Comparison of ENCODE assay signal across 21 cellular contexts in the genomic region with DNA sequence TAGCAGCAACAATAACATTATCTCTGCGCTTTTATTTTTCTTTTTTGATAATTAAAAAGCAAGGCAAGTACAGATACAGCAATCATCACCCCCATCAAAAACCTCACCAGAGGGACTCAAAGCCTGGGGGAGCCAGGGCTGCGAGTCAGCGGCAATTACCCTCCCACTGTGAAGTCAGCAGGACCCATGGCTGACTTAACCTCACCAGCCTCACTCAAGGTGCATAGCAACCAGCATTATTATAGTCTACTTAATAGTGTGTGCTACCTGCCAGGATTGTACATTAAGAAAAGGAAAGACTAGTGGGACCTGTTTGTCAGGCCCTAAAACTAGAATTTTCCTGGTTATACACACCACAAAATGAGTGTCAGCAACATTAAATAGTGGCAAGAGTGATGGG. TPM values are rescaled to one million over a fixed set of nuclear protein-coding genes. Genes with fewer than 3 reads are reported as not detected.
DNase-seq lines count a peak whose midpoint lies in the region; ATAC-seq, FAIRE-seq and TF ChIP-seq lines count a peak whose summit lies in the region.
"Had no signal": no experiment of that assay in that cellular context is flagged by ENCODE, and none has a peak within 500 bp of the region (broad histone marks: within the 10 kb centered on the region; RNA-seq: fewer than 3 reads in every experiment).

No MANE protein-coding gene starts in this region.

- H3K4me3 ChIP-seq in HUES64 (ENCODE audit: low read length): peak overlapping the region; percentile 34
- no peak overlapping the region for H3K4me3 ChIP-seq in bronchial epithelial cell (ENCODE audit: low read depth, low read length)
- H3K4me3 ChIP-seq in neural progenitor cell: no peak overlapping the region
- H3K4me3 ChIP-seq: BLaER1, spleen, tibial nerve had no signal

- ATAC-seq in HG03439 (IDR thresholded peaks at IDR 0.05; ENCODE audit: unreplicated experiment): no peak
- no peak for ATAC-seq in HG02938 (IDR thresholded peaks at IDR 0.05; ENCODE audit: unreplicated experiment)
- ATAC-seq: naive thymus-derived CD8-positive, alpha-beta T cell had no signal

- peaks cover 2% of the 10 kb centered on the region for H3K27me3 Mint-ChIP-seq in neural progenitor cell (ENCODE audit: insufficient read depth, low read depth)
- H3K27me3 Mint-ChIP-seq: dendritic cell treated with granulocyte-macrophage colony-stimulating factor and Interleukin-4, amounts not matched to agents 40 ng/mL and 50 ng/mL, for 4 days; progenitor cell of endocrine pancreas had no signal

- H3K9me3 ChIP-seq in ES-I3 (ENCODE audit: control insufficient read depth, insufficient read depth, low read length): no peaks in the 10 kb centered on the region
- H3K9me3 ChIP-seq in HUES64 (ENCODE audit: insufficient read depth, low read depth, low read length): no peaks in the 10 kb centered on the region
- no peaks in the 10 kb centered on the region for H3K9me3 ChIP-seq in neural progenitor cell (ENCODE audit: low read depth)
- H3K9me3 ChIP-seq: BLaER1, spleen, tibial nerve had no signal

- TF ChIP-seq CTCF in bronchial epithelial cell (IDR thresholded peaks at IDR 0.05; ENCODE audit: insufficient read depth, low read length, severe bottlenecking): no peak
- no peak for TF ChIP-seq CTCF in neural progenitor cell (IDR thresholded peaks at IDR 0.05)

- WGBS in HUES64: 5% methylated on average over 3 of the region's 3 CpGs

- no peaks in the 10 kb centered on the region for H4K20me1 ChIP-seq in neural progenitor cell (ENCODE audit: low read depth)
- H4K20me1 ChIP-seq: BLaER1 had no signal

- H3K9ac ChIP-seq in ES-I3 (ENCODE audit: low read depth, low read length): peak overlapping the region; percentile 6; the same call in 1 of the 2 replicates
- H3K9ac ChIP-seq in HUES64 (ENCODE audit: low read depth, low read length): no peak overlapping the region
- H3K9ac ChIP-seq in neural progenitor cell: no peak overlapping the region
- H3K9ac ChIP-seq: BLaER1 had no signal

- no peak overlapping the region for H3K4me3 Mint-ChIP-seq in neural progenitor cell
- H3K4me3 Mint-ChIP-seq: activated CD4-positive, alpha-beta memory T cell treated with anti-CD3 and anti-CD28 coated beads, Interleukin-2, amount 10 ng/mL, durations not matched to agents 7 days and 5 days; activated naive CD8-positive, alpha-beta T cell treated with anti-CD3 and anti-CD28 coated beads, Interleukin-2, amount 10 ng/mL, durations not matched to agents 7 days and 5 days; activated T-helper 1 cell treated with anti-CD3 and anti-CD28 coated beads, Interleukin-12 subunit alpha, Interleukin-12 subunit beta, Interleukin-2, Interleukin-4 antibody, amounts not matched to agents 30 ng/mL and 10 ng/mL and 1 ng/mL, durations not matched to agents 14 hours and 24 hours and 36 hours; dendritic cell treated with granulocyte-macrophage colony-stimulating factor and Interleukin-4, amounts not matched to agents 40 ng/mL and 50 ng/mL, for 4 days; naive thymus-derived CD8-positive, alpha-beta T cell had no signal

- H3K4me1 ChIP-seq in ES-I3 (ENCODE audit: insufficient read depth, low read length) (peaks cover 46% of the 10 kb centered on the region), HUES64 (ENCODE audit: insufficient read depth, low read length) (peaks cover 52% of the 10 kb centered on the region), neural progenitor cell (peaks cover 37% of the 10 kb centered on the region)
- H3K4me1 ChIP-seq: BLaER1, spleen had no signal

- H3K27me3 ChIP-seq in HUES64 (ENCODE audit: insufficient read depth, low read length): no peaks in the 10 kb centered on the region
- H3K27me3 ChIP-seq in bronchial epithelial cell (ENCODE audit: control insufficient read depth, insufficient read depth, low read length): no peaks in the 10 kb centered on the region
- no peaks in the 10 kb centered on the region for H3K27me3 ChIP-seq in neural progenitor cell
- H3K27me3 ChIP-seq: BLaER1, tibial nerve had no signal

- H3K27ac ChIP-seq in HUES64 (ENCODE audit: low read depth, low read length) (peak overlapping the region; percentile 74; the same call in 1 of the 2 replicates), neural progenitor cell (no peak overlapping the region)
- H3K27ac ChIP-seq: BLaER1, spleen, tibial nerve, WERI-Rb-1 had no signal

- H3K4me2 ChIP-seq in neural progenitor cell: peak overlapping the region; percentile 51
- H3K4me2 ChIP-seq: BLaER1 had no signal

- no peak overlapping the region for H2AFZ ChIP-seq in neural progenitor cell (replicated peaks)

- peaks cover 16% of the 10 kb centered on the region for H3K4me1 Mint-ChIP-seq in neural progenitor cell
- H3K4me1 Mint-ChIP-seq: activated CD4-positive, alpha-beta memory T cell treated with anti-CD3 and anti-CD28 coated beads, Interleukin-2, amount 10 ng/mL, durations not matched to agents 7 days and 5 days; activated naive CD8-positive, alpha-beta T cell treated with anti-CD3 and anti-CD28 coated beads, Interleukin-2, amount 10 ng/mL, durations not matched to agents 7 days and 5 days; naive thymus-derived CD8-positive, alpha-beta T cell had no signal

- FAIRE-seq in bronchial epithelial cell (lab: Jason Lieb, UNC): no peak
- FAIRE-seq: GM18507 had no signal

- no peaks in the 10 kb centered on the region for H3K9me3 Mint-ChIP-seq in neural progenitor cell
- H3K9me3 Mint-ChIP-seq: activated CD4-positive, alpha-beta memory T cell treated with anti-CD3 and anti-CD28 coated beads, Interleukin-2, amount 10 ng/mL, durations not matched to agents 7 days and 5 days; activated naive CD8-positive, alpha-beta T cell treated with anti-CD3 and anti-CD28 coated beads, Interleukin-2, amount 10 ng/mL, durations not matched to agents 7 days and 5 days; activated T-helper 1 cell treated with anti-CD3 and anti-CD28 coated beads, Interleukin-12 subunit alpha, Interleukin-12 subunit beta, Interleukin-2, Interleukin-4 antibody, amounts not matched to agents 30 ng/mL and 10 ng/mL and 1 ng/mL, durations not matched to agents 14 hours and 24 hours and 36 hours; dendritic cell treated with granulocyte-macrophage colony-stimulating factor and Interleukin-4, amounts not matched to agents 40 ng/mL and 50 ng/mL, for 4 days; naive thymus-derived CD8-positive, alpha-beta T cell had no signal

- no peaks in the 10 kb centered on the region for H3K36me3 Mint-ChIP-seq in neural progenitor cell
- H3K36me3 Mint-ChIP-seq: activated naive CD8-positive, alpha-beta T cell treated with anti-CD3 and anti-CD28 coated beads, Interleukin-2, amount 10 ng/mL, durations not matched to agents 7 days and 5 days; naive thymus-derived CD8-positive, alpha-beta T cell had no signal

- DNase-seq in bronchial epithelial cell (ENCODE audit: low read depth) (peak; percentile 24), neural progenitor cell (ENCODE audit: low spot score) (peak; percentile 29), NCI-H1694 treated with DMSO at 0.1 percent for 48 hours (lab: John Stamatoyannopoulos, UW) (no peak)
- DNase-seq: activated CD4-positive, alpha-beta memory T cell treated with anti-CD3 and anti-CD28 coated beads, Interleukin-2, amount 10 ng/mL, durations not matched to agents 7 days and 5 days; activated naive CD8-positive, alpha-beta T cell treated with anti-CD3 and anti-CD28 coated beads, Interleukin-2, amount 10 ng/mL, durations not matched to agents 7 days and 5 days; naive thymus-derived CD8-positive, alpha-beta T cell; NCI-H187 treated with DMSO at 0.1 percent for 48 hours; NCI-H774; spleen; T-helper 1 cell; WERI-Rb-1 had no signal

- no peak overlapping the region for H3K27ac Mint-ChIP-seq in neural progenitor cell
- H3K27ac Mint-ChIP-seq: activated CD4-positive, alpha-beta memory T cell treated with anti-CD3 and anti-CD28 coated beads, Interleukin-2, amount 10 ng/mL, durations not matched to agents 7 days and 5 days; activated naive CD8-positive, alpha-beta T cell treated with anti-CD3 and anti-CD28 coated beads, Interleukin-2, amount 10 ng/mL, durations not matched to agents 7 days and 5 days; activated T-helper 1 cell treated with anti-CD3 and anti-CD28 coated beads, Interleukin-12 subunit alpha, Interleukin-12 subunit beta, Interleukin-2, Interleukin-4 antibody, amounts not matched to agents 30 ng/mL and 10 ng/mL and 1 ng/mL, durations not matched to agents 14 hours and 24 hours and 36 hours; dendritic cell treated with granulocyte-macrophage colony-stimulating factor and Interleukin-4, amounts not matched to agents 40 ng/mL and 50 ng/mL, for 4 days; naive thymus-derived CD8-positive, alpha-beta T cell; progenitor cell of endocrine pancreas had no signal

- peaks cover 32% of the 10 kb centered on the region for H3F3A ChIP-seq in neural progenitor cell (ENCODE audit: low read depth)

- no peaks in the 10 kb centered on the region for H3K79me2 ChIP-seq in neural progenitor cell (ENCODE audit: low read depth)

- H3K36me3 ChIP-seq in ES-I3 (ENCODE audit: insufficient read depth, low read length): no peaks in the 10 kb centered on the region
- H3K36me3 ChIP-seq in HUES64 (ENCODE audit: insufficient read depth, low read length): no peaks in the 10 kb centered on the region
- no peaks in the 10 kb centered on the region for H3K36me3 ChIP-seq in bronchial epithelial cell (ENCODE audit: control insufficient read depth, insufficient read depth, low read length)
- H3K36me3 ChIP-seq in neural progenitor cell: no peaks in the 10 kb centered on the region
- H3K36me3 ChIP-seq: BLaER1, spleen, tibial nerve, WERI-Rb-1 had no signal

RNA-seq across cellular contexts. Expression of gene SERBP1, which starts 28.9 kb away (rescaled TPM):
- 442 TPM for polyA plus RNA-seq in HUES64 (2013, experiment 1 of 2)
- 450 TPM for polyA plus RNA-seq in HUES64 (2013, experiment 2 of 2)
- total RNA-seq in bronchial epithelial cell (247 and 282 TPM in 2 replicates), neural progenitor cell (ENCODE audit: low replicate concordance) (399 and 534 TPM in 2 replicates)
